ENCODE assay signal across 8 cellular contexts in the genomic region with DNA sequence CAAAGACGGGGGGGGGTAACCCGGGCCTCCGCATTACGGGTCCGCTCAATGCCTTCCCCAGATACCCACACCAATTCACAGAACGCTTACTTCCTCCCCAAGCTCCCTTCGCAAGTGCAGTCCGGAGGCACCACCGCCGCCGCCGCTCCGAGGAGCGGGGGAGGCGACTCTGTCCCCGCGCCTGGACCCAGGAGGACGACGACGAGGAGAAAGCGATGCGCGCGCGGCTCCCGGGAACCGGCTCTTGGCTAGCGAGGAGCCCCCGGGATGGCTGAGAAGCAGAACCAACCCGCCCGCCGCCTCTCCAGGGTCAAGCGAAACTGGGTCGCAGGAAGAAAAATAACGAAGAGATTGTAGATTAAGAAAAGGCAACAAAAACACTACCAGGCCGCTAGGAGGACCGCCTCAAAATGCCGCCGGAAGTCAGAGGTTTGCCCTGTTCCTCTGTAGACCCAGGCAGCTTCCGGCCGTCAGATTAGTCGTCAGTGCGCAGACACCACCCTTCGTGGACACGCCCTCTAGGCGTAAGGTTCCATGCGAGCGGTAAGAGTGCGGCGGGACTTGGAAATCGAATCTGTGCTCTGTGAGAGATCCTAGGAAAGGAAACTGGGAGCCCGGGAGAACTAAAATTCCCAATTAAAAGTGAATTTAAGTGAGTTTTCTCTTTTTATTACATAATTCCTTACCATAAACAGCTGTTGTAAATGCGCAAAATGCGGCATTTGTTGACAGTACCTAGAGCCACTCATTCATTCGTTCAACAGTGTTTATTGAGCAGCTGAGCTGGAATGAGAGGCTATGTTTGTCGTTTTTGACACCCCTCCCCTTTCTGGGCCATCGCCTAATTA.
DNase-seq lines count a peak whose midpoint lies in the region; ATAC-seq and FAIRE-seq lines count a peak whose summit lies in the region.

A gene with protein sequence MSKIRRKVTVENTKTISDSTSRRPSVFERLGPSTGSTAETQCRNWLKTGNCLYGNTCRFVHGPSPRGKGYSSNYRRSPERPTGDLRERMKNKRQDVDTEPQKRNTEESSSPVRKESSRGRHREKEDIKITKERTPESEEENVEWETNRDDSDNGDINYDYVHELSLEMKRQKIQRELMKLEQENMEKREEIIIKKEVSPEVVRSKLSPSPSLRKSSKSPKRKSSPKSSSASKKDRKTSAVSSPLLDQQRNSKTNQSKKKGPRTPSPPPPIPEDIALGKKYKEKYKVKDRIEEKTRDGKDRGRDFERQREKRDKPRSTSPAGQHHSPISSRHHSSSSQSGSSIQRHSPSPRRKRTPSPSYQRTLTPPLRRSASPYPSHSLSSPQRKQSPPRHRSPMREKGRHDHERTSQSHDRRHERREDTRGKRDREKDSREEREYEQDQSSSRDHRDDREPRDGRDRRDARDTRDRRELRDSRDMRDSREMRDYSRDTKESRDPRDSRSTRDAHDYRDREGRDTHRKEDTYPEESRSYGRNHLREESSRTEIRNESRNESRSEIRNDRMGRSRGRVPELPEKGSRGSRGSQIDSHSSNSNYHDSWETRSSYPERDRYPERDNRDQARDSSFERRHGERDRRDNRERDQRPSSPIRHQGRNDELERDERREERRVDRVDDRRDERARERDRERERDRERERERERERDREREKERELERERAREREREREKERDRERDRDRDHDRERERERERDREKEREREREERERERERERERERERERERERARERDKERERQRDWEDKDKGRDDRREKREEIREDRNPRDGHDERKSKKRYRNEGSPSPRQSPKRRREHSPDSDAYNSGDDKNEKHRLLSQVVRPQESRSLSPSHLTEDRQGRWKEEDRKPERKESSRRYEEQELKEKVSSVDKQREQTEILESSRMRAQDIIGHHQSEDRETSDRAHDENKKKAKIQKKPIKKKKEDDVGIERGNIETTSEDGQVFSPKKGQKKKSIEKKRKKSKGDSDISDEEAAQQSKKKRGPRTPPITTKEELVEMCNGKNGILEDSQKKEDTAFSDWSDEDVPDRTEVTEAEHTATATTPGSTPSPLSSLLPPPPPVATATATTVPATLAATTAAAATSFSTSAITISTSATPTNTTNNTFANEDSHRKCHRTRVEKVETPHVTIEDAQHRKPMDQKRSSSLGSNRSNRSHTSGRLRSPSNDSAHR (N-terminal part only) (minus strand): TSS at position 433 of the 848 bp plus-strand sequence. CDS start 7,239 bp downstream, outside the sequence.

- H3K27me3 Mint-ChIP-seq in central memory CD8-positive, alpha-beta T cell, result peaks cover 33% of the 10 kb centered on the region

- H3K9me3 Mint-ChIP-seq in central memory CD8-positive, alpha-beta T cell, result no peaks in the 10 kb centered on the region

- H3K4me1 Mint-ChIP-seq in central memory CD8-positive, alpha-beta T cell, result peaks cover 36% of the 10 kb centered on the region

- ATAC-seq in GM19025 (IDR thresholded peaks at IDR 0.05; ENCODE audit: low read depth, unreplicated experiment) (peak; percentile 99), HG03342 (IDR thresholded peaks at IDR 0.05; ENCODE audit: unreplicated experiment) (peak; percentile 99)
- peak; percentile 99 for ATAC-seq in central memory CD8-positive, alpha-beta T cell (replicated peaks; ENCODE audit: extremely low read depth, poor library complexity, severe bottlenecking)

- peak within 1 kb of the TSS; percentile 95 for H3K4me3 Mint-ChIP-seq in central memory CD8-positive, alpha-beta T cell

- H3K36me3 Mint-ChIP-seq in central memory CD8-positive, alpha-beta T cell (ENCODE audit: insufficient read depth), result peaks cover 8% of the 10 kb centered on the region

- peak within 1 kb of the TSS; percentile 100 for H3K27ac Mint-ChIP-seq in central memory CD8-positive, alpha-beta T cell (ENCODE audit: low read depth)

- FAIRE-seq in islet of Langerhans (lab: Jason Lieb, UNC), result peak; percentile 94

- peak; percentile 97 for DNase-seq in AG20443 (ENCODE audit: low spot score)
- peak; percentile 93 to 94 for DNase-seq in NCI-H446 (lab: John Stamatoyannopoulos, UW)
- peak; percentile 90 for DNase-seq in activated CD4-positive, CD25-positive, alpha-beta regulatory T cell treated with anti-CD3 and anti-CD28 coated beads, Interleukin-2, amount 50 U/mL, for 16 hours (ENCODE audit: low read depth, low spot score)
- peak; percentile 82 to 87 for DNase-seq in central memory CD8-positive, alpha-beta T cell (ENCODE audit: low spot score in 2 of 2)
- DNase-seq in stimulated activated CD4-positive, alpha-beta T cell treated with anti-CD3 and anti-CD28 coated beads, Interleukin-12 subunit alpha, Interleukin-12 subunit beta, amount 100 ng/mL, for 4 hours, result peak; percentile 86

Comparison
In these comparisons a context has a peak if more than half of its experiments do, and no peak if none do; other contexts are left out.
1. Peak in every context shown above with its lines: DNase-seq and ATAC-seq.